In the genomic region with DNA sequence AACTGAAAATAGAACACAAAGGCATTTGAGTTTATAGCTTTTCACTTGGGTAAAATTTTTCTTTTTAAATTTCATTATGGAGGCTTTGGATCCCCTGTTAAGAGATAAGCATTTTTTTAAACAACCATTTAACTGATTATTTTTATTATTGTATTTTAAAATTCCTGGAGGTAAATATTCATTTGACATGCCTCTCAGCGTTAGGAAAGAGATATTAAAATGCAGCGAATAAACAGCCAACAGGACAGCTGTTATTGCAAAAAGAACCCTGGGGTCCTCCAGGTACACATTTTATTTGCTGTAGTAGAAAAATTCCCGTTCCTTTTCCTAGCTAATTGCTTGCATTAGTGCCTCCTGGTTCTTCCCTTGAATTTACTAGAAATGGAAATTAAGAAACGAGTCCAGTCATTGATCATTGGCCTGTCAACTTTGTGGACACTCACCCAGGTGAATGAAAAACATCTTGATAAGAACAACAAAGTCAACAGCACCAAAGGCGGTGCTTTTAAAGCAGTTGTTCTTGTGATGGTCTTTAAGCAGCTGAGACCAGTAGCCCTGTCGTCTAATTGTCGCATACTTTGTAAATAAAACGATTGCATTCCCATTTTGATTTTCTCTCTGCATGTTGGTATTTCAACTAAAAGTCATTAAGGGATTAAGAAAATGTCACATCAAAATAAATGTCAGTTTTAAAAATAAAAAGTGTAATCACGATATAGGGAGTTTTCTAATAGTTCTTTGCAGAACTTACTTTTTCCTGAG, we compare ENCODE assay signal across 17 cellular contexts.
DNase-seq lines count a peak whose midpoint lies in the region; ATAC-seq and TF ChIP-seq lines count a peak whose summit lies in the region.
"Had no signal": no experiment of that assay in that cellular context is flagged by ENCODE, and none has a peak within 500 bp of the region (broad histone marks: within the 10 kb centered on the region; RNA-seq: fewer than 3 reads in every experiment).

No MANE protein-coding gene starts in this region.

- H3K27me3 Mint-ChIP-seq in activated T-cell treated with anti-CD3 and anti-CD28 coated beads, Interleukin-2, amount 50 U/mL, for 72 hours (ENCODE audit: low read depth) = peaks cover under 1% of the 10 kb centered on the region
- H3K27me3 Mint-ChIP-seq in activated naive CD8-positive, alpha-beta T cell treated with anti-CD3 and anti-CD28 coated beads, Interleukin-2, amount 50 U/mL, for 24 hours = peaks cover 8% of the 10 kb centered on the region
- H3K27me3 Mint-ChIP-seq: brain had no signal

- ATAC-seq in activated T-cell treated with anti-CD3 and anti-CD28 coated beads, Interleukin-2, amount 50 U/mL, for 72 hours (replicated peaks in 1 of 2) = no peak
- no peak for ATAC-seq in activated naive CD8-positive, alpha-beta T cell treated with anti-CD3 and anti-CD28 coated beads, Interleukin-2, amount 50 U/mL, for 24 hours
- ATAC-seq in psoas muscle (no peak), HG03159 (IDR thresholded peaks at IDR 0.05; ENCODE audit: unreplicated experiment) (no peak)
- ATAC-seq: Panc1 had no signal

- no peaks in the 10 kb centered on the region for H4K20me1 ChIP-seq in Loucy (ENCODE audit: insufficient read depth, low read length, poor library complexity, severe bottlenecking)

- H3K9ac ChIP-seq in Loucy (ENCODE audit: low read depth, low read length, poor library complexity, severe bottlenecking) = no peak overlapping the region

- H3K79me2 ChIP-seq in Loucy (ENCODE audit: insufficient read depth, low read length) = no peaks in the 10 kb centered on the region

- peak overlapping the region; percentile 24 for H3K27ac ChIP-seq in psoas muscle
- H3K27ac ChIP-seq: dorsolateral prefrontal cortex, ovary, stomach had no signal

- H3K4me1 ChIP-seq in Loucy (ENCODE audit: insufficient read depth, low read length, poor library complexity, severe bottlenecking) (peaks cover 5% of the 10 kb centered on the region), psoas muscle (no peaks in the 10 kb centered on the region), BE2C (no peaks in the 10 kb centered on the region)
- H3K4me1 ChIP-seq: stomach had no signal

- H3K9me3 ChIP-seq in Loucy (ENCODE audit: insufficient read depth, low read depth, low read length) (no peaks in the 10 kb centered on the region), psoas muscle (no peaks in the 10 kb centered on the region), BE2C (no peaks in the 10 kb centered on the region)
- H3K9me3 ChIP-seq: heart right ventricle, ovary, stomach had no signal

- TF ChIP-seq CTCF in Loucy (conservative IDR thresholded peaks at IDR 0.05; ENCODE audit: low read length) = no peak
- TF ChIP-seq CTCF in psoas muscle (IDR thresholded peaks at IDR 0.05) = no peak
- TF ChIP-seq CTCF in BE2C (IDR thresholded peaks at IDR 0.05; ENCODE audit: low read depth, low read length) = no peak

- no peaks in the 10 kb centered on the region for H3K9me2 ChIP-seq in Loucy (replicated peaks; ENCODE audit: low read depth, low read length)

- peak overlapping the region; percentile 55 for H3K4me2 ChIP-seq in Loucy (ENCODE audit: low read depth, low read length, poor library complexity, severe bottlenecking)

- H2AFZ ChIP-seq in Loucy (ENCODE audit: low read length) = no peak overlapping the region

- H3K36me3 ChIP-seq in Loucy (ENCODE audit: insufficient read depth, low read length) (no peaks in the 10 kb centered on the region), psoas muscle (ENCODE audit: insufficient read depth in 1 of 2, low read depth in 1 of 2) (no peaks in the 10 kb centered on the region), BE2C (no peaks in the 10 kb centered on the region)
- H3K36me3 ChIP-seq: heart right ventricle, ovary, stomach had no signal

- WGBS in psoas muscle, 3 donors = 70 to 75% (median 72%) methylated on average over 9 of the region's 9 CpGs

- peak overlapping the region; percentile 45 for H3K4me3 ChIP-seq in Loucy (ENCODE audit: low read length, poor library complexity, severe bottlenecking)
- no peak overlapping the region for H3K4me3 ChIP-seq in psoas muscle
- H3K4me3 ChIP-seq in BE2C (ENCODE audit: low read depth, low read length) = no peak overlapping the region
- H3K4me3 ChIP-seq: dorsolateral prefrontal cortex, heart right ventricle, ovary, stomach had no signal

- H3F3A ChIP-seq in Loucy (ENCODE audit: low read depth) = no peaks in the 10 kb centered on the region

- H3K9me3 Mint-ChIP-seq in activated T-cell treated with anti-CD3 and anti-CD28 coated beads, Interleukin-2, amount 50 U/mL, for 72 hours = peaks cover 3 to 9% of the 10 kb centered on the region in 2 donors
- peaks cover 13% of the 10 kb centered on the region for H3K9me3 Mint-ChIP-seq in activated naive CD8-positive, alpha-beta T cell treated with anti-CD3 and anti-CD28 coated beads, Interleukin-2, amount 50 U/mL, for 24 hours

- peak overlapping the region; percentile 61 to 84 for H3K4me3 Mint-ChIP-seq in activated T-cell treated with anti-CD3 and anti-CD28 coated beads, Interleukin-2, amount 50 U/mL, for 72 hours
- no peak overlapping the region for H3K4me3 Mint-ChIP-seq in activated naive CD8-positive, alpha-beta T cell treated with anti-CD3 and anti-CD28 coated beads, Interleukin-2, amount 50 U/mL, for 24 hours
- H3K4me3 Mint-ChIP-seq: brain had no signal

- H3K4me1 Mint-ChIP-seq in activated T-cell treated with anti-CD3 and anti-CD28 coated beads, Interleukin-2, amount 50 U/mL, for 72 hours (ENCODE audit: low read depth) = peaks cover 32% of the 10 kb centered on the region
- peaks cover 38% of the 10 kb centered on the region for H3K4me1 Mint-ChIP-seq in activated naive CD8-positive, alpha-beta T cell treated with anti-CD3 and anti-CD28 coated beads, Interleukin-2, amount 50 U/mL, for 24 hours

- peak overlapping the region; percentile 94 for H3K27ac Mint-ChIP-seq in activated T-cell treated with anti-CD3 and anti-CD28 coated beads, Interleukin-2, amount 50 U/mL, for 72 hours
- H3K27ac Mint-ChIP-seq in activated naive CD8-positive, alpha-beta T cell treated with anti-CD3 and anti-CD28 coated beads, Interleukin-2, amount 50 U/mL, for 24 hours = peak overlapping the region; percentile 86

- DNase-seq in activated T-cell treated with anti-CD3 and anti-CD28 coated beads, Interleukin-2, amount 50 U/mL, for 72 hours = no peak
- no peak for DNase-seq in activated T-cell treated with anti-CD3 and anti-CD28 coated beads for 4 hours
- no peak for DNase-seq in activated naive CD8-positive, alpha-beta T cell treated with anti-CD3 and anti-CD28 coated beads, Interleukin-2, amount 50 U/mL, for 24 hours
- DNase-seq in psoas muscle = no peak
- DNase-seq in midbrain (lab: John Stamatoyannopoulos, UW) = no peak
- DNase-seq in BE2C = no peak
- DNase-seq: dorsolateral prefrontal cortex, GOT3, heart right ventricle, kidney, NCI-H2029 treated with DMSO at 0.1 percent for 48 hours, ovary, stomach had no signal

- intact Hi-C loops in psoas muscle (cut with DNase I) = no loop called here

- H3K36me3 Mint-ChIP-seq in activated T-cell treated with anti-CD3 and anti-CD28 coated beads, Interleukin-2, amount 50 U/mL, for 72 hours (ENCODE audit: insufficient read depth in 2 of 2) = peaks cover 3 to 5% of the 10 kb centered on the region in 2 donors
- H3K36me3 Mint-ChIP-seq in activated naive CD8-positive, alpha-beta T cell treated with anti-CD3 and anti-CD28 coated beads, Interleukin-2, amount 50 U/mL, for 24 hours (ENCODE audit: low read depth) = peaks cover 2% of the 10 kb centered on the region
- H3K36me3 Mint-ChIP-seq: brain had no signal

- H3K27me3 ChIP-seq in Loucy (ENCODE audit: insufficient read depth, low read length, poor library complexity, severe bottlenecking) = no peaks in the 10 kb centered on the region
- H3K27me3 ChIP-seq in psoas muscle (ENCODE audit: insufficient read depth in 3 of 3, low read length in 2 of 3) = no peaks in the 10 kb centered on the region
- no peaks in the 10 kb centered on the region for H3K27me3 ChIP-seq in BE2C
- H3K27me3 ChIP-seq: heart right ventricle, ovary, stomach had no signal
